Comparison of ENCODE assay signal across 21 cellular contexts in the genomic region with DNA sequence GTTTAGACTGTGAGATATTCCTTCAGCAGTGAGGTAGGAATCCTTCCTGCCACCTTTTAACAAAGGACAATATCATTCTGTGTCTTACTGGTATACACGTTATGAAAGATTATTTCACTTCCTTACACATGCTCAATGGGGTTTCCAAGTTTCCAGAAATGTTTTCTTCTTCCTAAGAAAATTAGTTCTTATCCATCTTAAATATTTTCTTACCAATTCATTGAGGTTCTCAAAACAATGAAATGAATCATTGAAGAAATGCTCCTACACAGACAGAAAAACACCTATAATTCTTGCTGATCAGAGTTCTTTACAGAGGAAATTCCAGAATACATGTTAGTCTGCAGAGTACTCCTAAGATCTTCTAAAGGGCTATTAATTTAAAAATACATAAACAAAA.
"Had no signal": no experiment of that assay in that cellular context is flagged by ENCODE, and none has a peak within 500 bp of the region (broad histone marks: within the 10 kb centered on the region; RNA-seq: fewer than 3 reads in every experiment).

No MANE protein-coding gene starts in this region.

- ATAC-seq: activated CD4-positive, CD25-positive, alpha-beta regulatory T cell treated with anti-CD3 and anti-CD28 coated beads, Interleukin-2, amount 50 U/mL, for 24 hours; activated naive CD8-positive, alpha-beta T cell treated with anti-CD3 and anti-CD28 coated beads, Interleukin-2, amount 50 U/mL, for 24 hours; esophagus mucosa; lower lobe of right lung; stimulated activated effector memory CD8-positive, alpha-beta T cell treated with anti-CD3 and anti-CD28 coated beads, Interleukin-12 subunit alpha, Interleukin-12 subunit beta, amount 100 ng/mL, for 72 hours; upper lobe of right lung had no signal

- H3K27me3 Mint-ChIP-seq: activated naive CD8-positive, alpha-beta T cell treated with anti-CD3 and anti-CD28 coated beads, Interleukin-2, amount 50 U/mL, for 24 hours had no signal

- H3K27me3 ChIP-seq: cardiac muscle cell, dorsolateral prefrontal cortex, ovary, upper lobe of right lung had no signal

- H3K4me3 Mint-ChIP-seq: activated naive CD4-positive, alpha-beta T cell treated with anti-CD3 and anti-CD28 coated beads for 36 hours; activated naive CD8-positive, alpha-beta T cell treated with anti-CD3 and anti-CD28 coated beads, Interleukin-2, amount 50 U/mL, for 24 hours; endodermal cell; neural crest cell; stimulated activated effector memory CD8-positive, alpha-beta T cell treated with anti-CD3 and anti-CD28 coated beads, Interleukin-12 subunit alpha, Interleukin-12 subunit beta, amount 100 ng/mL, for 72 hours had no signal

- H3K36me3 Mint-ChIP-seq: stimulated activated effector memory CD8-positive, alpha-beta T cell treated with anti-CD3 and anti-CD28 coated beads, Interleukin-12 subunit alpha, Interleukin-12 subunit beta, amount 100 ng/mL, for 72 hours had no signal

- H3K4me1 Mint-ChIP-seq: activated naive CD8-positive, alpha-beta T cell treated with anti-CD3 and anti-CD28 coated beads, Interleukin-2, amount 50 U/mL, for 24 hours; endodermal cell; stimulated activated effector memory CD8-positive, alpha-beta T cell treated with anti-CD3 and anti-CD28 coated beads, Interleukin-12 subunit alpha, Interleukin-12 subunit beta, amount 100 ng/mL, for 72 hours had no signal

- DNase-seq: activated CD4-positive, alpha-beta T cell treated with anti-CD3 and anti-CD28 coated beads, Interleukin-2, amount 50 U/mL, for 4 hours; activated naive CD4-positive, alpha-beta T cell treated with anti-CD3 and anti-CD28 coated beads for 36 hours; activated naive CD8-positive, alpha-beta T cell treated with anti-CD3 and anti-CD28 coated beads, Interleukin-2, amount 50 U/mL, for 24 hours; activated T-cell treated with anti-CD3 and anti-CD28 coated beads for 4 hours; aorta; dorsolateral prefrontal cortex; endodermal cell; glutamatergic neuron; lower lobe of right lung; midbrain; ovary; stimulated activated CD4-positive, alpha-beta T cell treated with anti-CD3 and anti-CD28 coated beads, Interleukin-1b, Interleukin-23, amount 100 ng/mL, for 48 hours; T-helper 1 cell; T1000; upper lobe of right lung had no signal

- H3K36me3 ChIP-seq: cardiac muscle cell, lower lobe of right lung, ovary, thoracic aorta, upper lobe of right lung had no signal

- H3K9me3 ChIP-seq: lower lobe of right lung, ovary, thoracic aorta, upper lobe of right lung had no signal

- H3K4me3 ChIP-seq: cardiac muscle cell, dorsolateral prefrontal cortex, lower lobe of right lung, ovary, thoracic aorta, upper lobe of right lung had no signal

- H3K9me3 Mint-ChIP-seq: activated naive CD4-positive, alpha-beta T cell treated with anti-CD3 and anti-CD28 coated beads for 36 hours; activated naive CD8-positive, alpha-beta T cell treated with anti-CD3 and anti-CD28 coated beads, Interleukin-2, amount 50 U/mL, for 24 hours had no signal

- H3K27ac Mint-ChIP-seq: activated naive CD4-positive, alpha-beta T cell treated with anti-CD3 and anti-CD28 coated beads for 36 hours; activated naive CD8-positive, alpha-beta T cell treated with anti-CD3 and anti-CD28 coated beads, Interleukin-2, amount 50 U/mL, for 24 hours; endodermal cell; stimulated activated effector memory CD8-positive, alpha-beta T cell treated with anti-CD3 and anti-CD28 coated beads, Interleukin-12 subunit alpha, Interleukin-12 subunit beta, amount 100 ng/mL, for 72 hours had no signal

- H3K27ac ChIP-seq: cardiac muscle cell, dorsolateral prefrontal cortex, lower lobe of right lung, upper lobe of right lung had no signal
